In genomic region chr3:153959321-153959717, GRCh38 we compare ENCODE assay signal across 14 cellular contexts.
A peak's percentile ranks its signal among the peaks of the same experiment; 100 is the strongest.
DNase-seq lines count a peak whose midpoint lies in the region; ATAC-seq and TF ChIP-seq lines count a peak whose summit lies in the region.
"Had no signal": no experiment of that assay in that cellular context is flagged by ENCODE, and none has a peak within 500 bp of the region (broad histone marks: within the 10 kb centered on the region; RNA-seq: fewer than 3 reads in every experiment).

No MANE protein-coding gene starts in this region.

- H3K4me3 ChIP-seq in SK-N-SH (ENCODE audit: low read depth in 2 of 2, low read length in 1 of 2) (no peak overlapping the region), mesenchymal stem cell (ENCODE audit: insufficient read depth in 1 of 2, low read depth in 1 of 2, low read length in 2 of 2) (no peak overlapping the region), retinal pigment epithelial cell (ENCODE audit: low read length) (no peak overlapping the region)
- H3K4me3 ChIP-seq: BLaER1 treated with 17β-estradiol and CSF1 and Interleukin-3, amounts not matched to agents 10 nM and 100 nM had no signal

- H3K4me3 Mint-ChIP-seq in brain = peak overlapping the region in 2 of 5 experiments; percentile 50 to 53
- no peak overlapping the region for H3K4me3 Mint-ChIP-seq in WTC11
- H3K4me3 Mint-ChIP-seq: B cell; CD8-positive, alpha-beta T cell; H9 had no signal

- peaks cover 29% of the 10 kb centered on the region for H3K4me1 Mint-ChIP-seq in brain
- H3K4me1 Mint-ChIP-seq in WTC11 = peaks cover 15% of the 10 kb centered on the region
- H3K4me1 Mint-ChIP-seq: B cell had no signal

- H2BK15ac ChIP-seq in mesenchymal stem cell (ENCODE audit: low read depth, poor library complexity, severe bottlenecking) = no peak overlapping the region

- peaks cover 0 to 2% of the 10 kb centered on the region in 2 experiments; a peak in 2 of 4 replicates for H3K4me1 ChIP-seq in SK-N-SH (ENCODE audit: control insufficient read depth in 1 of 2, insufficient read depth in 2 of 2, low read depth in 1 of 2, low read length in 1 of 2)
- H3K4me1 ChIP-seq in mesenchymal stem cell (ENCODE audit: control insufficient read depth, insufficient read depth, low read depth, low read length) = no peaks in the 10 kb centered on the region
- H3K4me1 ChIP-seq: BLaER1 treated with 17β-estradiol and CSF1 and Interleukin-3, amounts not matched to agents 10 nM and 100 nM had no signal

- peak overlapping the region in 1 of 2 experiments; percentile 65; a peak in 2 of 4 replicates for H3K27ac ChIP-seq in SK-N-SH (ENCODE audit: low read depth in 2 of 2, low read length in 1 of 2)
- no peak overlapping the region for H3K27ac ChIP-seq in mesenchymal stem cell (ENCODE audit: low read length, poor library complexity, severe bottlenecking)
- H3K27ac ChIP-seq: BLaER1 treated with 17β-estradiol and CSF1 and Interleukin-3, amounts not matched to agents 10 nM and 100 nM had no signal

- H3K9me3 Mint-ChIP-seq in brain (peaks cover 0 to 3% (median 0%) of the 10 kb centered on the region in 5 experiments), WTC11 (no peaks in the 10 kb centered on the region)
- H3K9me3 Mint-ChIP-seq: CD8-positive, alpha-beta T cell; H9 had no signal

- no peaks in the 10 kb centered on the region for H3K36me3 Mint-ChIP-seq in brain
- H3K36me3 Mint-ChIP-seq in WTC11 = no peaks in the 10 kb centered on the region
- H3K36me3 Mint-ChIP-seq: CD8-positive, alpha-beta T cell had no signal

- peak overlapping the region in 4 of 5 experiments; percentile 72 to 92 (median 82) for H3K27ac Mint-ChIP-seq in brain
- no peak overlapping the region for H3K27ac Mint-ChIP-seq in WTC11
- H3K27ac Mint-ChIP-seq: B cell; CD8-positive, alpha-beta T cell; H9 had no signal

- no peaks in the 10 kb centered on the region for H3K36me3 ChIP-seq in SK-N-SH (replicated peaks in 1 of 2; ENCODE audit: control insufficient read depth in 1 of 2, insufficient read depth in 2 of 2, low read length in 1 of 2)
- no peaks in the 10 kb centered on the region for H3K36me3 ChIP-seq in mesenchymal stem cell (ENCODE audit: control insufficient read depth in 1 of 2, insufficient read depth in 2 of 2, low read depth in 1 of 2, low read length in 2 of 2)
- H3K36me3 ChIP-seq: BLaER1 treated with 17β-estradiol and CSF1 and Interleukin-3, amounts not matched to agents 10 nM and 100 nM had no signal

- no peak overlapping the region for H3K18ac ChIP-seq in mesenchymal stem cell (ENCODE audit: low read depth in 1 of 2, low read length in 2 of 2)

- no peaks in the 10 kb centered on the region for H3K79me2 ChIP-seq in SK-N-SH (ENCODE audit: insufficient read depth)

- H3K9me3 ChIP-seq in SK-N-SH = no peaks in the 10 kb centered on the region
- no peaks in the 10 kb centered on the region for H3K9me3 ChIP-seq in mesenchymal stem cell (ENCODE audit: control insufficient read depth, low read length)
- H3K9me3 ChIP-seq: BLaER1 treated with 17β-estradiol and CSF1 and Interleukin-3, amounts not matched to agents 10 nM and 100 nM had no signal

- H3K4me2 ChIP-seq in SK-N-SH (no peak overlapping the region), mesenchymal stem cell (ENCODE audit: low read length, poor library complexity, severe bottlenecking) (no peak overlapping the region)
- H3K4me2 ChIP-seq: BLaER1 treated with 17β-estradiol and CSF1 and Interleukin-3, amounts not matched to agents 10 nM and 100 nM had no signal

- ATAC-seq in sciatic nerve (no peak), WTC11 (no peak)
- ATAC-seq: CD8-positive, alpha-beta T cell had no signal

- no peak overlapping the region for H3K9ac ChIP-seq in SK-N-SH
- peak overlapping the region; percentile 59 for H3K9ac ChIP-seq in mesenchymal stem cell (ENCODE audit: low read length)
- H3K9ac ChIP-seq: BLaER1 treated with 17β-estradiol and CSF1 and Interleukin-3, amounts not matched to agents 10 nM and 100 nM had no signal

- DNase-seq in SK-N-SH (peak; percentile 4), mesenchymal stem cell (no peak), retinal pigment epithelial cell (ENCODE audit: low read depth) (peak; percentile 32), sciatic nerve (ENCODE audit: low spot score) (no peak), glomerular visceral epithelial cell (ENCODE audit: extremely low spot score) (no peak), WTC11 (ENCODE audit: low spot score) (no peak)
- DNase-seq: Calu3; CD8-positive, alpha-beta T cell; DMS79 treated with DMSO at 0.1 percent for 48 hours; GF-D8; H9 had no signal

- POLR2A ChIA-PET in SK-N-SH (lab: Yijun Ruan, JAX) = no interaction called here
- POLR2A ChIA-PET in WTC11 (lab: Charles Lee) = no interaction called here

- no peak overlapping the region for H4K8ac ChIP-seq in mesenchymal stem cell (ENCODE audit: low read length)

- H3F3A ChIP-seq in SK-N-SH (replicated peaks; ENCODE audit: insufficient read depth) = no peaks in the 10 kb centered on the region

- no peak overlapping the region for H2BK120ac ChIP-seq in mesenchymal stem cell (ENCODE audit: low read depth, low read length)

- H3K27me3 Mint-ChIP-seq in brain (no peaks in the 10 kb centered on the region), WTC11 (ENCODE audit: low read depth) (no peaks in the 10 kb centered on the region)
- H3K27me3 Mint-ChIP-seq: B cell had no signal

- no peaks in the 10 kb centered on the region for H3K79me1 ChIP-seq in mesenchymal stem cell (replicated peaks; ENCODE audit: low read length, poor library complexity, severe bottlenecking)

- no peak overlapping the region for H2AFZ ChIP-seq in SK-N-SH (ENCODE audit: low read depth)
- no peak overlapping the region for H2AFZ ChIP-seq in mesenchymal stem cell (ENCODE audit: low read depth, low read length)

- H4K91ac ChIP-seq in mesenchymal stem cell (ENCODE audit: low read length) = no peak overlapping the region

- no peak overlapping the region for H3K23ac ChIP-seq in mesenchymal stem cell (ENCODE audit: low read length in 2 of 2)

- no peak for TF ChIP-seq RAD21 in SK-N-SH (IDR thresholded peaks at IDR 0.05; ENCODE audit: low read length)

- no peak for TF ChIP-seq CTCF in SK-N-SH (IDR thresholded peaks at IDR 0.05)
- no peak for TF ChIP-seq CTCF in brain (conservative IDR thresholded peaks at IDR 0.05)
- TF ChIP-seq CTCF in retinal pigment epithelial cell (conservative IDR thresholded peaks at IDR 0.05; ENCODE audit: low read depth, low read length) = no peak
- no peak for TF ChIP-seq CTCF in WTC11 (IDR thresholded peaks at IDR 0.05)

- no peak overlapping the region for H3K14ac ChIP-seq in mesenchymal stem cell (ENCODE audit: low read length in 2 of 2)

- CTCF ChIA-PET in SK-N-SH (lab: Yijun Ruan, JAX) (interaction anchor here (1.9 kb wide), 1 partner anchor 11 kb away, joined by 5 read pairs; no protein-coding TSS in a partner anchor), WTC11 (lab: Charles Lee) (no interaction called here)

- 8% methylated on average over 4 of the region's 4 CpGs for WGBS in SK-N-SH (ENCODE audit: low lambda C conversion rate)
- WGBS in mesenchymal stem cell = 100% methylated on average over 1 of the region's 4 CpGs

- no peak overlapping the region for H2BK5ac ChIP-seq in mesenchymal stem cell (ENCODE audit: low read depth, low read length, poor library complexity, severe bottlenecking)

- H3K27me3 ChIP-seq in SK-N-SH (ENCODE audit: insufficient read depth) (no peaks in the 10 kb centered on the region), mesenchymal stem cell (ENCODE audit: control insufficient read depth in 1 of 2, insufficient read depth in 1 of 2, low read length in 2 of 2) (no peaks in the 10 kb centered on the region)
- H3K27me3 ChIP-seq: BLaER1 treated with 17β-estradiol and CSF1 and Interleukin-3, amounts not matched to agents 10 nM and 100 nM had no signal

- no peaks in the 10 kb centered on the region for H4K20me1 ChIP-seq in SK-N-SH (ENCODE audit: insufficient read depth)
- H4K20me1 ChIP-seq: BLaER1 treated with 17β-estradiol and CSF1 and Interleukin-3, amounts not matched to agents 10 nM and 100 nM had no signal

- H3K4ac ChIP-seq in mesenchymal stem cell (ENCODE audit: low read depth in 1 of 2, low read length in 2 of 2) = no peak overlapping the region

- H2AK5ac ChIP-seq in mesenchymal stem cell (ENCODE audit: low read length, severe bottlenecking) = no peak overlapping the region

- H3K9me2 ChIP-seq in SK-N-SH = no peaks in the 10 kb centered on the region

- no peak overlapping the region for H2BK12ac ChIP-seq in mesenchymal stem cell (ENCODE audit: low read length in 2 of 2)

- TF ChIP-seq EP300 in SK-N-SH (IDR thresholded peaks at IDR 0.05; ENCODE audit: borderline replicate concordance in 1 of 2, low read depth in 1 of 2, low read length in 1 of 2) = no peak

- intact Hi-C loops in sciatic nerve (cut with DNase I) = no loop called here

TF ChIP-seq in SK-N-SH, 30 proteins besides CTCF, POLR2A, EP300 and RAD21:
- TF ChIP-seq CHD2 (IDR thresholded peaks at IDR 0.05; ENCODE audit: low read length, partially characterized antibody) (no peak), RXRA (IDR thresholded peaks at IDR 0.05; ENCODE audit: borderline replicate concordance, low read depth) (no peak), RFX5 (IDR thresholded peaks at IDR 0.05; ENCODE audit: low read length) (no peak), FOSL2 (IDR thresholded peaks at IDR 0.05; ENCODE audit: borderline replicate concordance, low read depth) (no peak), EZH2phosphoT487 (IDR thresholded peaks at IDR 0.05; ENCODE audit: borderline replicate concordance, low read depth) (no peak)

TF ChIP-seq in WTC11, 78 proteins besides CTCF, POLR2A, EP300 and RAD21:
- TF ChIP-seq TCF7 (CRISPR knock-in tag; IDR thresholded peaks at IDR 0.05; ENCODE audit: low read depth) (no peak), CBFB (CRISPR knock-in tag; IDR thresholded peaks at IDR 0.05; ENCODE audit: low read depth) (no peak)

Comparison
In these comparisons a context has a peak if more than half of its experiments do, and no peak if none do; other contexts are left out.
1. DNase-seq: peak in SK-N-SH (single experiment) and retinal pigment epithelial cell (single experiment); none in mesenchymal stem cell (single experiment), sciatic nerve (single experiment), glomerular visceral epithelial cell (single experiment) and WTC11 (single experiment).